Comparison of ENCODE assay signal across 8 cellular contexts in genomic region chrX:19544693-19545305, GRCh38. TPM values are rescaled to one million over a fixed set of nuclear protein-coding genes. Genes with fewer than 3 reads are reported as not detected.
DNase-seq lines count a peak whose midpoint lies in the region; ATAC-seq and TF ChIP-seq lines count a peak whose summit lies in the region.

No MANE protein-coding gene starts in this region.

- TF ChIP-seq CTCF in progenitor cell of endocrine pancreas (IDR thresholded peaks at IDR 0.05; ENCODE audit: unreplicated experiment) = peak; percentile 70

- POLR2A ChIA-PET in HEK293T (lab: Yijun Ruan, JAX) = no interaction called here

- H3K27me3 Mint-ChIP-seq in activated naive CD4-positive, alpha-beta T cell treated with anti-CD3 and anti-CD28 coated beads, Interleukin-2, amount 10 ng/mL, durations not matched to agents 7 days and 5 days = no peaks in the 10 kb centered on the region
- H3K27me3 Mint-ChIP-seq in progenitor cell of endocrine pancreas = no peaks in the 10 kb centered on the region

- no peak overlapping the region for H3K27ac Mint-ChIP-seq in activated naive CD4-positive, alpha-beta T cell treated with anti-CD3 and anti-CD28 coated beads, Interleukin-2, amount 10 ng/mL, durations not matched to agents 7 days and 5 days
- H3K27ac Mint-ChIP-seq in progenitor cell of endocrine pancreas = no peak overlapping the region

- no peak overlapping the region for H3K4me3 Mint-ChIP-seq in activated naive CD4-positive, alpha-beta T cell treated with anti-CD3 and anti-CD28 coated beads, Interleukin-2, amount 10 ng/mL, durations not matched to agents 7 days and 5 days
- H3K4me3 Mint-ChIP-seq in progenitor cell of endocrine pancreas (ENCODE audit: low read depth) = no peak overlapping the region

- peak; percentile 55 for DNase-seq in ELF-1 (ENCODE audit: low read depth, low spot score)
- peak; percentile 62 for DNase-seq in HEK293T (ENCODE audit: extremely low spot score)
- DNase-seq in NCI-H526 treated with DMSO at 0.1 percent for 48 hours (lab: John Stamatoyannopoulos, UW) = peak; percentile 9
- DNase-seq in activated naive CD4-positive, alpha-beta T cell treated with anti-CD3 and anti-CD28 coated beads, Interleukin-2, amount 10 ng/mL, durations not matched to agents 7 days and 5 days = peak; percentile 45
- peak; percentile 49 for DNase-seq in glomerular visceral epithelial cell (ENCODE audit: extremely low spot score)
- DNase-seq in progenitor cell of endocrine pancreas (ENCODE audit: low spot score, unreplicated experiment) = no peak
- DNase-seq in NCI-H226 = no peak

- H3K4me1 Mint-ChIP-seq in activated naive CD4-positive, alpha-beta T cell treated with anti-CD3 and anti-CD28 coated beads, Interleukin-2, amount 10 ng/mL, durations not matched to agents 7 days and 5 days = peaks cover 16% of the 10 kb centered on the region
- no peaks in the 10 kb centered on the region for H3K4me1 Mint-ChIP-seq in progenitor cell of endocrine pancreas (ENCODE audit: low read depth)

- no peak for ATAC-seq in GM21360 (IDR thresholded peaks at IDR 0.05; ENCODE audit: unreplicated experiment)

- H3K9me3 Mint-ChIP-seq in activated naive CD4-positive, alpha-beta T cell treated with anti-CD3 and anti-CD28 coated beads, Interleukin-2, amount 10 ng/mL, durations not matched to agents 7 days and 5 days = no peaks in the 10 kb centered on the region
- peaks cover 33% of the 10 kb centered on the region for H3K9me3 Mint-ChIP-seq in progenitor cell of endocrine pancreas (ENCODE audit: low read depth)

- H3K36me3 Mint-ChIP-seq in activated naive CD4-positive, alpha-beta T cell treated with anti-CD3 and anti-CD28 coated beads, Interleukin-2, amount 10 ng/mL, durations not matched to agents 7 days and 5 days = peaks cover 51% of the 10 kb centered on the region
- H3K36me3 Mint-ChIP-seq in progenitor cell of endocrine pancreas (ENCODE audit: insufficient read depth) = peaks cover 8% of the 10 kb centered on the region

- CTCF ChIA-PET in HEK293T (lab: Yijun Ruan, JAX) = no interaction called here
- CTCF ChIA-PET in activated naive CD4-positive, alpha-beta T cell treated with anti-CD3 and anti-CD28 coated beads, Interleukin-2, amount 10 ng/mL, durations not matched to agents 7 days and 5 days (lab: Charles Lee) = interaction anchor here (0.6 kb wide), 2 partner anchors 69 to 194 kb away, joined by 3 read pairs; no protein-coding TSS in a partner anchor

TF ChIP-seq in HEK293T, 16 proteins besides CTCF, POLR2A, EP300 and RAD21:
- TF ChIP-seq FOXA1 (IDR thresholded peaks at IDR 0.05) (no peak), NFRKB (IDR thresholded peaks at IDR 0.05) (no peak), FOXM1 (IDR thresholded peaks at IDR 0.05; ENCODE audit: borderline replicate concordance) (no peak), PKNOX1 (IDR thresholded peaks at IDR 0.05) (no peak), ZNF384 (IDR thresholded peaks at IDR 0.05) (no peak), CTBP1 (IDR thresholded peaks at IDR 0.05; ENCODE audit: borderline replicate concordance) (no peak)

RNA-seq across cellular contexts. Expression of gene MAP3K15, which starts 29.5 kb away (rescaled TPM):
- 4.2 and 5.1 TPM in 2 replicates for total RNA-seq in progenitor cell of endocrine pancreas

Comparison
In these comparisons a context has a peak if more than half of its experiments do, and no peak if none do; other contexts are left out.
1. DNase-seq: peak in ELF-1 (single experiment), HEK293T (single experiment), NCI-H526 treated with DMSO at 0.1 percent for 48 hours (single experiment), activated naive CD4-positive, alpha-beta T cell treated with anti-CD3 and anti-CD28 coated beads, Interleukin-2, amount 10 ng/mL, durations not matched to agents 7 days and 5 days (single experiment) and glomerular visceral epithelial cell (single experiment); none in progenitor cell of endocrine pancreas (single experiment) and NCI-H226 (single experiment).